ENCODE assay signal across 12 cellular contexts in genomic region chr2:173150087-173150486, GRCh38.
DNase-seq lines count a peak whose midpoint lies in the region; ATAC-seq, FAIRE-seq and TF ChIP-seq lines count a peak whose summit lies in the region.
"Had no signal": no experiment of that assay in that cellular context is flagged by ENCODE, and none has a peak within 500 bp of the region (broad histone marks: within the 10 kb centered on the region; RNA-seq: fewer than 3 reads in every experiment).

No MANE protein-coding gene starts in this region.

- ATAC-seq in activated CD4-positive, alpha-beta T cell treated with anti-CD3 and anti-CD28 coated beads for 36 hours: no peak

- H3K4me1 Mint-ChIP-seq in activated CD4-positive, alpha-beta T cell treated with anti-CD3 and anti-CD28 coated beads for 36 hours: peaks cover 45% of the 10 kb centered on the region
- peaks cover 7% of the 10 kb centered on the region for H3K4me1 Mint-ChIP-seq in type B pancreatic cell (ENCODE audit: unreplicated experiment)

- TF ChIP-seq POLR2A in GM12892 (IDR thresholded peaks at IDR 0.05; ENCODE audit: low read depth, low read length): no peak

- no peak overlapping the region for H3K4me3 Mint-ChIP-seq in activated CD4-positive, alpha-beta T cell treated with anti-CD3 and anti-CD28 coated beads for 36 hours
- no peak overlapping the region for H3K4me3 Mint-ChIP-seq in type B pancreatic cell
- H3K4me3 Mint-ChIP-seq: T-helper 17 cell had no signal

- H3K36me3 Mint-ChIP-seq in activated CD4-positive, alpha-beta T cell treated with anti-CD3 and anti-CD28 coated beads for 36 hours (ENCODE audit: low read depth): no peaks in the 10 kb centered on the region
- H3K36me3 Mint-ChIP-seq in type B pancreatic cell: peaks cover 9% of the 10 kb centered on the region

- no peak for FAIRE-seq in GM12892 (lab: Jason Lieb, UNC)
- FAIRE-seq: islet of Langerhans had no signal

- peak overlapping the region; percentile 40 for H3K27ac Mint-ChIP-seq in activated CD4-positive, alpha-beta T cell treated with anti-CD3 and anti-CD28 coated beads for 36 hours
- H3K27ac Mint-ChIP-seq in type B pancreatic cell: no peak overlapping the region
- H3K27ac Mint-ChIP-seq: T-helper 17 cell had no signal

- no peak overlapping the region for H3K4me3 ChIP-seq in cardiac fibroblast (replicated peaks in 1 of 2; ENCODE audit: low read depth in 2 of 2, low read length in 2 of 2)
- H3K4me3 ChIP-seq: sigmoid colon had no signal

- peaks cover 18% of the 10 kb centered on the region for H3K27me3 Mint-ChIP-seq in activated CD4-positive, alpha-beta T cell treated with anti-CD3 and anti-CD28 coated beads for 36 hours
- no peaks in the 10 kb centered on the region for H3K27me3 Mint-ChIP-seq in type B pancreatic cell

- DNase-seq in activated CD4-positive, alpha-beta T cell treated with anti-CD3 and anti-CD28 coated beads for 36 hours: no peak
- DNase-seq in activated CD4-positive, alpha-beta T cell treated with anti-CD3 and anti-CD28 coated beads for 48 hours: no peak
- DNase-seq in M059J (ENCODE audit: low read depth) (peak; percentile 66), cardiac fibroblast (ENCODE audit: low read depth in 2 of 2) (peak; percentile 56 to 57), non-pigmented ciliary epithelial cell (ENCODE audit: low read depth) (peak; percentile 51), GM12892 (ENCODE audit: insufficient read length) (no peak), SKM-1 treated with dmso at 0.1 percent for 144 hours (lab: John Stamatoyannopoulos, UW; ENCODE audit: unreplicated experiment) (no peak), type B pancreatic cell (ENCODE audit: extremely low spot score, unreplicated experiment) (no peak)
- DNase-seq: NCI-H1930, sigmoid colon had no signal

- intact Hi-C loops in activated CD4-positive, alpha-beta T cell treated with anti-CD3 and anti-CD28 coated beads for 36 hours (cut with DNase I, micrococcal nuclease): loop anchor here in 1 of 2 experiments (5.0 kb wide), 2 partner anchors 178 to 202 kb away; partner anchors contain the start of gene CDCA7

- H3K9me3 Mint-ChIP-seq in activated CD4-positive, alpha-beta T cell treated with anti-CD3 and anti-CD28 coated beads for 36 hours (ENCODE audit: low read depth): no peaks in the 10 kb centered on the region
- peaks cover 2% of the 10 kb centered on the region for H3K9me3 Mint-ChIP-seq in type B pancreatic cell

- CTCF ChIA-PET in activated CD4-positive, alpha-beta T cell treated with anti-CD3 and anti-CD28 coated beads for 36 hours (lab: Charles Lee): interaction anchor here (0.6 to 0.7 kb wide), 2 partner anchors 228 to 467 kb away, joined by 3 read pairs; no protein-coding TSS in a partner anchor

- TF ChIP-seq CTCF in cardiac fibroblast (IDR thresholded peaks at IDR 0.05; ENCODE audit: low read depth, low read length) (no peak), type B pancreatic cell (conservative IDR thresholded peaks at IDR 0.05) (no peak)

- POLR2A ChIA-PET in activated CD4-positive, alpha-beta T cell treated with anti-CD3 and anti-CD28 coated beads for 36 hours (lab: Charles Lee): no interaction called here

Comparison
In these comparisons a context has a peak if more than half of its experiments do, and no peak if none do; other contexts are left out.
1. DNase-seq: peak in M059J (single experiment), cardiac fibroblast (2 of 2) and non-pigmented ciliary epithelial cell (single experiment); none in activated CD4-positive, alpha-beta T cell treated with anti-CD3 and anti-CD28 coated beads for 36 hours (single experiment), activated CD4-positive, alpha-beta T cell treated with anti-CD3 and anti-CD28 coated beads for 48 hours (single experiment), GM12892 (single experiment), SKM-1 treated with dmso at 0.1 percent for 144 hours (single experiment) and type B pancreatic cell (single experiment).